1 cellular context compared by ENCODE assay signal in the genomic region with DNA sequence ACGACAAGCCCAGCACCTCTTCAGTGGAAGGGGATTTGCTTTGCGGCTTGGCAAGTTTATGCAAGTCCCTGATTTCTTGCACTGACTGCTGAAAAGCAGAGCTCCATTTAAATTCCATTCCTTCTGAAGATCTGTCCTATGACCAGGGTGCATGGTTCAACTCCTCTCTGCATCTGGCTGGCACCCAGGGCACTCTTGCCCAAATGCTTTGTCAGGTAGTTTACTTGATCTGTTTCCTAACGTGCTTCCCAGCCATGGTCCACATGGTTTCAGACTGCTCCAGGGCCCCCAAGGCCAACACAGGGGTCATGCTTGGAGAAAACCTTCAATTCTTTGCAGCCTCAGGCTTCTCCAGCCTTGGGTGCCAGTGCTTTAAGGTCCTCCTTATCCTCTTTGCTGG.
TF ChIP-seq lines count a peak whose summit lies in the region.

No MANE protein-coding gene starts in this region.

TF ChIP-seq in WTC11, 78 proteins besides CTCF, POLR2A, EP300 and RAD21 (continued from another document):
- TF ChIP-seq ZNF416 (CRISPR knock-in tag; IDR thresholded peaks at IDR 0.05) (no peak), FOXP1 (CRISPR knock-in tag; IDR thresholded peaks at IDR 0.05; ENCODE audit: borderline replicate concordance) (no peak), USF2 (CRISPR knock-in tag; IDR thresholded peaks at IDR 0.05) (no peak), ETV6 (CRISPR knock-in tag; IDR thresholded peaks at IDR 0.05) (no peak), TEAD1 (CRISPR knock-in tag; IDR thresholded peaks at IDR 0.05) (no peak), ZNF138 (CRISPR knock-in tag; conservative IDR thresholded peaks at IDR 0.05) (no peak), SMAD4 (CRISPR knock-in tag; IDR thresholded peaks at IDR 0.05) (no peak), ZNF396 (CRISPR knock-in tag; IDR thresholded peaks at IDR 0.05; ENCODE audit: borderline replicate concordance) (no peak), IRF2 (CRISPR knock-in tag; IDR thresholded peaks at IDR 0.05; ENCODE audit: borderline replicate concordance, low read depth) (no peak), RORB (CRISPR knock-in tag; IDR thresholded peaks at IDR 0.05) (no peak), NR1H2 (CRISPR knock-in tag; IDR thresholded peaks at IDR 0.05) (no peak)
- TF ChIP-seq, protein P1, sequence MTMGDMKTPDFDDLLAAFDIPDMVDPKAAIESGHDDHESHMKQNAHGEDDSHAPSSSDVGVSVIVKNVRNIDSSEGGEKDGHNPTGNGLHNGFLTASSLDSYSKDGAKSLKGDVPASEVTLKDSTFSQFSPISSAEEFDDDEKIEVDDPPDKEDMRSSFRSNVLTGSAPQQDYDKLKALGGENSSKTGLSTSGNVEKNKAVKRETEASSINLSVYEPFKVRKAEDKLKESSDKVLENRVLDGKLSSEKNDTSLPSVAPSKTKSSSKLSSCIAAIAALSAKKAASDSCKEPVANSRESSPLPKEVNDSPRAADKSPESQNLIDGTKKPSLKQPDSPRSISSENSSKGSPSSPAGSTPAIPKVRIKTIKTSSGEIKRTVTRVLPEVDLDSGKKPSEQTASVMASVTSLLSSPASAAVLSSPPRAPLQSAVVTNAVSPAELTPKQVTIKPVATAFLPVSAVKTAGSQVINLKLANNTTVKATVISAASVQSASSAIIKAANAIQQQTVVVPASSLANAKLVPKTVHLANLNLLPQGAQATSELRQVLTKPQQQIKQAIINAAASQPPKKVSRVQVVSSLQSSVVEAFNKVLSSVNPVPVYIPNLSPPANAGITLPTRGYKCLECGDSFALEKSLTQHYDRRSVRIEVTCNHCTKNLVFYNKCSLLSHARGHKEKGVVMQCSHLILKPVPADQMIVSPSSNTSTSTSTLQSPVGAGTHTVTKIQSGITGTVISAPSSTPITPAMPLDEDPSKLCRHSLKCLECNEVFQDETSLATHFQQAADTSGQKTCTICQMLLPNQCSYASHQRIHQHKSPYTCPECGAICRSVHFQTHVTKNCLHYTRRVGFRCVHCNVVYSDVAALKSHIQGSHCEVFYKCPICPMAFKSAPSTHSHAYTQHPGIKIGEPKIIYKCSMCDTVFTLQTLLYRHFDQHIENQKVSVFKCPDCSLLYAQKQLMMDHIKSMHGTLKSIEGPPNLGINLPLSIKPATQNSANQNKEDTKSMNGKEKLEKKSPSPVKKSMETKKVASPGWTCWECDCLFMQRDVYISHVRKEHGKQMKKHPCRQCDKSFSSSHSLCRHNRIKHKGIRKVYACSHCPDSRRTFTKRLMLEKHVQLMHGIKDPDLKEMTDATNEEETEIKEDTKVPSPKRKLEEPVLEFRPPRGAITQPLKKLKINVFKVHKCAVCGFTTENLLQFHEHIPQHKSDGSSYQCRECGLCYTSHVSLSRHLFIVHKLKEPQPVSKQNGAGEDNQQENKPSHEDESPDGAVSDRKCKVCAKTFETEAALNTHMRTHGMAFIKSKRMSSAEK (CRISPR knock-in tag; IDR thresholded peaks at IDR 0.05; ENCODE audit: borderline replicate concordance) = no peak
TF ChIP-seq in WTC11: peak in this region for 0.
